In the genomic region with DNA sequence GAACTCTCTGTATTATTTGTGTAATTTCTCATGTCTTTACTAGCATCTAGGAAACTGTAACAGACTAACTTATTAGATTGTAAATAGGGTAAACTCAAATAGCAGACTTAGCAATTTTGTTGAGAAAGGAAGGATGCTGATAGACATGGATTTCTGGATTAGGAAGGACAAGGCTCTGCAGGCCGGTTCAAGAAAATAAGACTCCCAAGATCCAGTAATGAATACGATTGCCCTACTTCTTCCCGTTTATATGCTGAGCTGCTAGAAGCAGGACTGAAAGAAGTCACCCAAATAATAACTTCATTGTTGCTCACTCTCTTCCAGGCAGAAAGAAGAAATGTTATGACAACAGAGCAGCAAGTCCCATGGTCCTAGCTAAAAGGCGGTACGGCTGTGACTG, we compare ENCODE assay signal across 2 cellular contexts.
TF ChIP-seq lines count a peak whose summit lies in the region.

No MANE protein-coding gene starts in this region.

TF ChIP-seq in HepG2, 621 proteins besides CTCF, POLR2A, EP300 and RAD21:
- TF ChIP-seq MTA3 (CRISPR knock-in tag; IDR thresholded peaks at IDR 0.05) (no peak), ZNF331 (CRISPR knock-in tag; IDR thresholded peaks at IDR 0.05) (peak; percentile 100)

TF ChIP-seq in HEK293, 187 proteins besides CTCF, POLR2A, EP300 and RAD21:
- TF ChIP-seq ZNF670 (tag by site-specific recombination; IDR thresholded peaks at IDR 0.05; ENCODE audit: low read depth) (no peak), SETDB1 (IDR thresholded peaks at IDR 0.05; ENCODE audit: insufficient read length, low read length) (peak; percentile 70)
